ENCODE assay signal across 7 cellular contexts in the genomic region with DNA sequence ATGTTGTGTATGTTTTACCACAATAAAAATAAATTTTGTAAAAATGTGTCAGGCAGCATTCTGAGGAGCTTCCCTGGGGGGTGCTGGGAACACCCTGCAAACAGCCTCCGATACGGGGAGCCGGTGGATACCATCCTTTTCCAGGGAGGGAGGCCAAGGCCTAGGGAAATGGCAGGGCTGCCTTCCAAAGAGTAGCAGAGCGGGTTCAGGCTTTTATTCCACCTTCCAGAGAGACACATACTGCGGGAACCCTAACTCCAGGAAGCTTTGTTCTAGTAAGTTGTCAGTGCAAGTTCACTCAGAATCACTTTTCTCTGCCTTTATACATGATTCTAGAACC. TPM values are rescaled to one million over a fixed set of nuclear protein-coding genes. Genes with fewer than 3 reads are reported as not detected.
DNase-seq lines count a peak whose midpoint lies in the region; ATAC-seq and TF ChIP-seq lines count a peak whose summit lies in the region.

No MANE protein-coding gene starts in this region.

- peak overlapping the region; percentile 94 for H3K27ac Mint-ChIP-seq in activated naive CD4-positive, alpha-beta T cell treated with anti-CD3 and anti-CD28 coated beads, Interleukin-2, amount 10 ng/mL, durations not matched to agents 7 days and 5 days

- no peaks in the 10 kb centered on the region for H3K9me3 ChIP-seq in Karpas-422 (ENCODE audit: low read length)
- H3K9me3 ChIP-seq in left ventricle myocardium inferior (replicated peaks): no peaks in the 10 kb centered on the region

- H3K4me1 ChIP-seq in Karpas-422 (ENCODE audit: low read length) (peaks cover 16% of the 10 kb centered on the region), left ventricle myocardium inferior (peaks cover 52% of the 10 kb centered on the region)

- H2AFZ ChIP-seq in Karpas-422 (ENCODE audit: low read length): peak overlapping the region; percentile 99; the same call in 1 of the 2 replicates

- intact Hi-C loops in left ventricle myocardium inferior (cut with micrococcal nuclease): no loop called here

- peak overlapping the region; percentile 71 for H3K4me3 ChIP-seq in Karpas-422 (ENCODE audit: low read length)
- peak overlapping the region; percentile 93 for H3K4me3 ChIP-seq in left ventricle myocardium inferior
- H3K4me3 ChIP-seq in retinal pigment epithelial cell (ENCODE audit: low read length): peak overlapping the region; percentile 59

- H3K4me1 Mint-ChIP-seq in activated naive CD4-positive, alpha-beta T cell treated with anti-CD3 and anti-CD28 coated beads, Interleukin-2, amount 10 ng/mL, durations not matched to agents 7 days and 5 days: peaks cover 40% of the 10 kb centered on the region

- H3K4me3 Mint-ChIP-seq in activated naive CD4-positive, alpha-beta T cell treated with anti-CD3 and anti-CD28 coated beads, Interleukin-2, amount 10 ng/mL, durations not matched to agents 7 days and 5 days: peak overlapping the region; percentile 88

- H3K9me3 Mint-ChIP-seq in activated naive CD4-positive, alpha-beta T cell treated with anti-CD3 and anti-CD28 coated beads, Interleukin-2, amount 10 ng/mL, durations not matched to agents 7 days and 5 days: no peaks in the 10 kb centered on the region

- H4K20me1 ChIP-seq in Karpas-422 (ENCODE audit: insufficient read depth, low read depth, low read length): no peaks in the 10 kb centered on the region

- H3K9me2 ChIP-seq in Karpas-422 (replicated peaks; ENCODE audit: insufficient read depth, low read length): no peaks in the 10 kb centered on the region; the same call in 1 of the 2 replicates

- no peaks in the 10 kb centered on the region for H3K79me2 ChIP-seq in Karpas-422 (ENCODE audit: low read length)

- no peak for ATAC-seq in HG03439 (IDR thresholded peaks at IDR 0.05; ENCODE audit: unreplicated experiment)

- peak overlapping the region; percentile 72 for H3K9ac ChIP-seq in Karpas-422 (ENCODE audit: low read length)

- peaks cover 3% of the 10 kb centered on the region for H3K27me3 Mint-ChIP-seq in activated naive CD4-positive, alpha-beta T cell treated with anti-CD3 and anti-CD28 coated beads, Interleukin-2, amount 10 ng/mL, durations not matched to agents 7 days and 5 days

- CTCF ChIA-PET in activated naive CD4-positive, alpha-beta T cell treated with anti-CD3 and anti-CD28 coated beads, Interleukin-2, amount 10 ng/mL, durations not matched to agents 7 days and 5 days (lab: Charles Lee): interaction anchor here (1.0 to 1.3 kb wide), 2 partner anchors 35 to 134 kb away, joined by 3 to 4 read pairs; partner anchors contain the start of gene CAPN2

- H3K4me2 ChIP-seq in Karpas-422 (ENCODE audit: low read depth, low read length, poor library complexity, severe bottlenecking): peak overlapping the region; percentile 91

- H3K27ac ChIP-seq in Karpas-422 (ENCODE audit: low read length): no peak overlapping the region
- H3K27ac ChIP-seq in left ventricle myocardium inferior (replicated peaks): peak overlapping the region; percentile 100

- no peak for TF ChIP-seq CTCF in left ventricle myocardium inferior (IDR thresholded peaks at IDR 0.05; ENCODE audit: borderline replicate concordance)
- TF ChIP-seq CTCF in retinal pigment epithelial cell (conservative IDR thresholded peaks at IDR 0.05; ENCODE audit: low read depth, low read length): no peak

- 0 out of 2 replicates have a peak, but pooled peaks cover 3% of the 10 kb centered on the region for H3K27me3 ChIP-seq in Karpas-422 (ENCODE audit: low read length)
- H3K27me3 ChIP-seq in left ventricle myocardium inferior (ENCODE audit: low read depth): no peaks in the 10 kb centered on the region

- DNase-seq in EH (ENCODE audit: low read depth) (peak; percentile 48), Karpas-422 (no peak), left ventricle myocardium inferior (no peak), retinal pigment epithelial cell (ENCODE audit: low read depth) (no peak), NCI-H1930 (lab: John Stamatoyannopoulos, UW) (no peak)
- no peak for DNase-seq in activated naive CD4-positive, alpha-beta T cell treated with anti-CD3 and anti-CD28 coated beads, Interleukin-2, amount 10 ng/mL, durations not matched to agents 7 days and 5 days

- H3K36me3 Mint-ChIP-seq in activated naive CD4-positive, alpha-beta T cell treated with anti-CD3 and anti-CD28 coated beads, Interleukin-2, amount 10 ng/mL, durations not matched to agents 7 days and 5 days: peaks cover 6% of the 10 kb centered on the region

- H3K36me3 ChIP-seq in Karpas-422 (ENCODE audit: insufficient read depth, low read length) (no peaks in the 10 kb centered on the region), left ventricle myocardium inferior (no peaks in the 10 kb centered on the region)

RNA-seq across cellular contexts. Expression of gene TP53BP2, which starts 0.9 kb away (rescaled TPM):
- total RNA-seq in Karpas-422 (2014; rRNA removed; shearing (Covaris generic); ENCODE audit: low replicate concordance): 0.72 and 1.5 TPM in 2 replicates
- total RNA-seq in left ventricle myocardium inferior: 19.0 TPM
